ENCODE assay signal across 9 cellular contexts in genomic region chr19:49436381-49437017, GRCh38. TPM values are rescaled to one million over a fixed set of nuclear protein-coding genes. Genes with fewer than 3 reads are reported as not detected.
DNase-seq lines count a peak whose midpoint lies in the region; ATAC-seq and TF ChIP-seq lines count a peak whose summit lies in the region.
"Had no signal": no experiment of that assay in that cellular context is flagged by ENCODE, and none has a peak within 500 bp of the region (broad histone marks: within the 10 kb centered on the region; RNA-seq: fewer than 3 reads in every experiment).

No MANE protein-coding gene starts in this region.

- H3K4me2 ChIP-seq in OCI-LY7 (ENCODE audit: low read length): peak overlapping the region; percentile 44

- H3K36me3 ChIP-seq in OCI-LY7 (ENCODE audit: insufficient read depth, low read length): no peaks in the 10 kb centered on the region

- POLR2A ChIA-PET in OCI-LY7 (lab: Charles Lee): interaction anchor here (0.6 to 0.9 kb wide), 2 partner anchors 25 to 157 kb away, joined by 4 to 7 read pairs; no protein-coding TSS in a partner anchor
- POLR2A ChIA-PET in naive thymus-derived CD8-positive, alpha-beta T cell (lab: Charles Lee): interaction anchor here (1.2 to 1.6 kb wide), 2 partner anchors 31 to 104 kb away, joined by 3 to 6 read pairs; no protein-coding TSS in a partner anchor

- H4K20me1 ChIP-seq in OCI-LY7 (ENCODE audit: insufficient read depth, low read length): no peaks in the 10 kb centered on the region

- BruUV-seq in Calu3 (replicated peaks; lab: Mats Ljungman, UMichigan) (no TSS peak), OCI-LY7 (replicated peaks; lab: Mats Ljungman, UMichigan) (no TSS peak)

- 0 out of 2 replicates have a peak overlapping the region, but pooled peaks have one; percentile 6 for H2AFZ ChIP-seq in OCI-LY7 (ENCODE audit: low read length)

- H3K27me3 Mint-ChIP-seq in Calu3 (ENCODE audit: unreplicated experiment): peaks cover 97% of the 10 kb centered on the region
- peaks cover 70% of the 10 kb centered on the region for H3K27me3 Mint-ChIP-seq in activated naive CD4-positive, alpha-beta T cell treated with anti-CD3 and anti-CD28 coated beads, Interleukin-2, amount 50 U/mL, for 24 hours
- H3K27me3 Mint-ChIP-seq in naive thymus-derived CD8-positive, alpha-beta T cell: peaks cover 63 to 95% (median 80%) of the 10 kb centered on the region in 5 donors

- no peaks in the 10 kb centered on the region for H3K9me3 ChIP-seq in OCI-LY7 (ENCODE audit: low read length)

- H3K36me3 Mint-ChIP-seq in Calu3 (ENCODE audit: insufficient read depth, unreplicated experiment): peaks cover 11% of the 10 kb centered on the region
- no peaks in the 10 kb centered on the region for H3K36me3 Mint-ChIP-seq in activated naive CD4-positive, alpha-beta T cell treated with anti-CD3 and anti-CD28 coated beads, Interleukin-2, amount 50 U/mL, for 24 hours
- H3K36me3 Mint-ChIP-seq in naive thymus-derived CD8-positive, alpha-beta T cell: peaks cover 2 to 13% (median 5%) of the 10 kb centered on the region in 3 donors

- H3K27ac ChIP-seq in OCI-LY7 (ENCODE audit: low read depth, low read length, poor library complexity, severe bottlenecking): no peak overlapping the region

- no peak overlapping the region for H3K27ac Mint-ChIP-seq in Calu3 (ENCODE audit: unreplicated experiment)
- peak overlapping the region; percentile 70 for H3K27ac Mint-ChIP-seq in activated naive CD4-positive, alpha-beta T cell treated with anti-CD3 and anti-CD28 coated beads, Interleukin-2, amount 50 U/mL, for 24 hours
- H3K27ac Mint-ChIP-seq in naive thymus-derived CD8-positive, alpha-beta T cell: peak overlapping the region in 3 of 10 donors; percentile 7 to 68 (median 18)

- no peaks in the 10 kb centered on the region for H3K79me2 ChIP-seq in OCI-LY7 (ENCODE audit: insufficient read depth, low read depth, low read length)

- ATAC-seq in naive thymus-derived CD8-positive, alpha-beta T cell: peak; percentile 21 to 68
- ATAC-seq in HG03025 (IDR thresholded peaks at IDR 0.05; ENCODE audit: low FRiP score, unreplicated experiment) (no peak), GM18511 (IDR thresholded peaks at IDR 0.05; ENCODE audit: unreplicated experiment) (no peak)

- H3K4me1 ChIP-seq in OCI-LY7 (ENCODE audit: insufficient read depth, low read length, poor library complexity, severe bottlenecking): peaks cover 11% of the 10 kb centered on the region

- TF ChIP-seq CTCF in Calu3 (IDR thresholded peaks at IDR 0.05; ENCODE audit: unreplicated experiment): no peak
- no peak for TF ChIP-seq CTCF in OCI-LY7 (conservative IDR thresholded peaks at IDR 0.05; ENCODE audit: low read length)

- no peak overlapping the region for H3K4me3 Mint-ChIP-seq in Calu3 (ENCODE audit: low read depth, unreplicated experiment)
- no peak overlapping the region for H3K4me3 Mint-ChIP-seq in activated naive CD4-positive, alpha-beta T cell treated with anti-CD3 and anti-CD28 coated beads, Interleukin-2, amount 50 U/mL, for 24 hours
- H3K4me3 Mint-ChIP-seq in naive thymus-derived CD8-positive, alpha-beta T cell: peak overlapping the region in 3 of 10 donors; percentile 10 to 41 (median 37)

- H3K9me2 ChIP-seq in OCI-LY7 (ENCODE audit: insufficient read depth, low read length): no peaks in the 10 kb centered on the region

- H3K4me3 ChIP-seq in OCI-LY7 (ENCODE audit: low read depth, low read length, poor library complexity, severe bottlenecking): no peak overlapping the region

- peak; percentile 43 for DNase-seq in Calu3
- peak; percentile 86 for DNase-seq in OCI-LY7 (ENCODE audit: low spot score)
- peak in 8 of 10 donors; percentile 50 to 75 (median 57) for DNase-seq in naive thymus-derived CD8-positive, alpha-beta T cell
- DNase-seq in hepatic stellate cell (ENCODE audit: low spot score): no peak
- DNase-seq in NK-92 treated with Interleukin-12 subunit alpha and Interleukin-12 subunit beta, amount 100 ng/mL, for 24 hours (lab: John Stamatoyannopoulos, UW): no peak

- peaks cover 3% of the 10 kb centered on the region for H3K9me3 Mint-ChIP-seq in Calu3 (ENCODE audit: low read depth, unreplicated experiment)
- no peaks in the 10 kb centered on the region for H3K9me3 Mint-ChIP-seq in activated naive CD4-positive, alpha-beta T cell treated with anti-CD3 and anti-CD28 coated beads, Interleukin-2, amount 50 U/mL, for 24 hours
- H3K9me3 Mint-ChIP-seq in naive thymus-derived CD8-positive, alpha-beta T cell: peaks cover 0 to 5% (median 0%) of the 10 kb centered on the region in 9 donors

- H3K4me1 Mint-ChIP-seq in Calu3 (ENCODE audit: low read depth, unreplicated experiment): peaks cover 8% of the 10 kb centered on the region
- peaks cover 28% of the 10 kb centered on the region for H3K4me1 Mint-ChIP-seq in activated naive CD4-positive, alpha-beta T cell treated with anti-CD3 and anti-CD28 coated beads, Interleukin-2, amount 50 U/mL, for 24 hours
- peaks cover 30 to 46% (median 39%) of the 10 kb centered on the region in 4 donors for H3K4me1 Mint-ChIP-seq in naive thymus-derived CD8-positive, alpha-beta T cell

- CTCF ChIA-PET in Calu3 (lab: Charles Lee): interaction anchor here (0.6 to 1.1 kb wide), 2 partner anchors 13 to 120 kb away, joined by 3 read pairs; no protein-coding TSS in a partner anchor
- CTCF ChIA-PET in OCI-LY7 (lab: Charles Lee; ENCODE audit: unreplicated experiment): no interaction called here

- intact Hi-C loops in Calu3 (cut with micrococcal nuclease; ENCODE audit: unreplicated experiment): no loop called here
- intact Hi-C loops in OCI-LY7 (cut with micrococcal nuclease; ENCODE audit: unreplicated experiment): no loop called here

RNA-seq across cellular contexts. Expression of gene SLC17A7, which starts 4.8 kb away (rescaled TPM):
- total RNA-seq in Calu3 (2022) (not detected in 2 replicates), OCI-LY7 (2022) (1.3 and 1.5 TPM in 2 replicates)
- total RNA-seq in OCI-LY7 (2014; rRNA removed; shearing (Covaris generic)): 0.13 and 1.3 TPM in 2 replicates
- under 1 TPM; 0.27 to 0.73 TPM for total RNA-seq in naive thymus-derived CD8-positive, alpha-beta T cell
- polyA plus RNA-seq in naive thymus-derived CD8-positive, alpha-beta T cell: not detected

RNA-seq across cellular contexts. Expression of gene GFY, which starts 11.3 kb away (rescaled TPM):
- total RNA-seq in Calu3 (2022) (not detected in 2 replicates), OCI-LY7 (2022) (not detected in 2 replicates)
- total RNA-seq in OCI-LY7 (2014; rRNA removed; shearing (Covaris generic)): not detected in 2 replicates
- total RNA-seq in naive thymus-derived CD8-positive, alpha-beta T cell: not detected
- not detected for polyA plus RNA-seq in naive thymus-derived CD8-positive, alpha-beta T cell
- total RNA-seq: myocyte had no signal

RNA-seq across cellular contexts. Expression of gene PTH2, which starts 13.3 kb away (rescaled TPM):
- not detected in 2 replicates for total RNA-seq in Calu3 (2022)
- 0.66 TPM in 1 of 2 replicates, not detected in the other for total RNA-seq in OCI-LY7 (2014; rRNA removed; shearing (Covaris generic))
- 1.7 TPM in 1 of 2 replicates, not detected in the other for total RNA-seq in OCI-LY7 (2022)
- not detected for total RNA-seq in naive thymus-derived CD8-positive, alpha-beta T cell
- not detected for polyA plus RNA-seq in naive thymus-derived CD8-positive, alpha-beta T cell
- total RNA-seq: myocyte had no signal

RNA-seq across cellular contexts. Expression of gene PIH1D1, which starts 15.1 kb away (rescaled TPM):
- total RNA-seq in Calu3 (2022) (127 and 141 TPM in 2 replicates), OCI-LY7 (2022) (93.2 and 95.5 TPM in 2 replicates)
- total RNA-seq in OCI-LY7 (2014; rRNA removed; shearing (Covaris generic)): 114 and 117 TPM in 2 replicates
- 100 to 1,000 TPM; 157 to 179 TPM for total RNA-seq in naive thymus-derived CD8-positive, alpha-beta T cell
- 10 to 100 TPM; 85.3 to 88.9 (median 86.7) TPM for polyA plus RNA-seq in naive thymus-derived CD8-positive, alpha-beta T cell

RNA-seq across cellular contexts. Expression of gene ALDH16A1, which starts 16.5 kb away (rescaled TPM):
- 34.4 and 36.1 TPM in 2 replicates for total RNA-seq in Calu3 (2022)
- 39.5 and 55.4 TPM in 2 replicates for total RNA-seq in OCI-LY7 (2014; rRNA removed; shearing (Covaris generic))
- total RNA-seq in OCI-LY7 (2022): 26.0 and 30.6 TPM in 2 replicates
- total RNA-seq in naive thymus-derived CD8-positive, alpha-beta T cell: 10 to 100 TPM; 44.3 to 44.4 TPM
- 10 to 100 TPM; 28.3 to 38.0 (median 30.1) TPM for polyA plus RNA-seq in naive thymus-derived CD8-positive, alpha-beta T cell

Comparison
In these comparisons a context has a peak if more than half of its experiments do, and no peak if none do; other contexts are left out.
1. DNase-seq: peak in Calu3 (single experiment), OCI-LY7 (single experiment) and naive thymus-derived CD8-positive, alpha-beta T cell (8 of 10); none in hepatic stellate cell (single experiment) and NK-92 treated with Interleukin-12 subunit alpha and Interleukin-12 subunit beta, amount 100 ng/mL, for 24 hours (single experiment).
2. ATAC-seq: peak in naive thymus-derived CD8-positive, alpha-beta T cell (2 of 2); none in HG03025 (single experiment) and GM18511 (single experiment).